14 cellular contexts compared by ENCODE assay signal in the genomic region with DNA sequence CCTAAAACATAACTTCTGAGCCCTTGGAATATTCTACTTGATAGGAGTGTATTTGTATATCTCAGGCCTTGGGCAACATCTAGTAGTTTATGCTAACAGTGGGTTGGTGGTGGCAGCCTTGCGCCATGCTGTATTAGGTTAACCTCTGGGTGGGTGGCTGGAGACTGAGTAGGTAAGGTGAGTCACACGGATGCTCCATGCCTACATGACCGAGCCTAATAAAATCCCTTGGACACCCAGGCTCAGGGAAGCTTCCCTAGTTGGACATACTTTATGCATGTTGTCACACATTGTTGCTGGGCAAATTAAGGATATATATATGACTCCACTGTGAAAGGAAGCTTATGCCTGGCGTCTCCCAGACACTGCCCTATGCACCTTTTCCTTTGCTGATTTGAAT. TPM values are rescaled to one million over a fixed set of nuclear protein-coding genes. Genes with fewer than 3 reads are reported as not detected.
DNase-seq lines count a peak whose midpoint lies in the region; ATAC-seq and TF ChIP-seq lines count a peak whose summit lies in the region.
"Had no signal": no experiment of that assay in that cellular context is flagged by ENCODE, and none has a peak within 500 bp of the region (broad histone marks: within the 10 kb centered on the region; RNA-seq: fewer than 3 reads in every experiment).

No MANE protein-coding gene starts in this region.

- TF ChIP-seq CTCF in neural crest cell (conservative IDR thresholded peaks at IDR 0.05) = no peak

- DNase-seq in EH (ENCODE audit: low read depth) = peak; percentile 96
- peak; percentile 100 for DNase-seq in NCI-H226
- DNase-seq in dedifferentiated amniotic fluid mesenchymal stem cell (ENCODE audit: extremely low spot score) = peak; percentile 77
- DNase-seq in neural crest cell (ENCODE audit: low read depth, low spot score) = no peak
- no peak for DNase-seq in activated naive CD4-positive, alpha-beta T cell treated with anti-CD3 and anti-CD28 coated beads, Interleukin-2, amount 50 U/mL, for 16 hours
- no peak for DNase-seq in NCI-H2081 (lab: John Stamatoyannopoulos, UW)
- DNase-seq in activated T-cell treated with anti-CD3 and anti-CD28 coated beads, Interleukin-2, amount 50 U/mL, for 4 hours = no peak
- DNase-seq: amygdala, Calu3, endodermal cell, naive B cell, NCI-H1930, T-helper 17 cell had no signal

- no peaks in the 10 kb centered on the region for H3K4me1 Mint-ChIP-seq in neural crest cell
- H3K4me1 Mint-ChIP-seq in activated T-cell treated with anti-CD3 and anti-CD28 coated beads, Interleukin-2, amount 50 U/mL, for 4 hours (ENCODE audit: low read depth) = peaks cover 3% of the 10 kb centered on the region
- H3K4me1 Mint-ChIP-seq: endodermal cell, T-helper 17 cell had no signal

- H3K9me3 Mint-ChIP-seq in neural crest cell = no peaks in the 10 kb centered on the region
- no peaks in the 10 kb centered on the region for H3K9me3 Mint-ChIP-seq in activated T-cell treated with anti-CD3 and anti-CD28 coated beads, Interleukin-2, amount 50 U/mL, for 4 hours
- H3K9me3 Mint-ChIP-seq: endodermal cell, naive B cell had no signal

- no peak overlapping the region for H3K27ac Mint-ChIP-seq in neural crest cell (ENCODE audit: unreplicated experiment)
- H3K27ac Mint-ChIP-seq: endodermal cell, T-helper 17 cell had no signal

- H3K4me3 Mint-ChIP-seq in neural crest cell = peak overlapping the region; percentile 69
- H3K4me3 Mint-ChIP-seq in activated T-cell treated with anti-CD3 and anti-CD28 coated beads, Interleukin-2, amount 50 U/mL, for 4 hours = no peak overlapping the region
- H3K4me3 Mint-ChIP-seq: endodermal cell, T-helper 17 cell had no signal

- no peaks in the 10 kb centered on the region for H3K36me3 Mint-ChIP-seq in neural crest cell (ENCODE audit: low read depth)
- H3K36me3 Mint-ChIP-seq in activated T-cell treated with anti-CD3 and anti-CD28 coated beads, Interleukin-2, amount 50 U/mL, for 4 hours (ENCODE audit: insufficient read depth) = no peaks in the 10 kb centered on the region
- H3K36me3 Mint-ChIP-seq: naive B cell had no signal

- no peak for ATAC-seq in GM21423 (IDR thresholded peaks at IDR 0.05; ENCODE audit: unreplicated experiment)
- no peak for ATAC-seq in activated T-cell treated with anti-CD3 and anti-CD28 coated beads, Interleukin-2, amount 50 U/mL, for 4 hours
- ATAC-seq: T-helper 17 cell had no signal

- H3K27me3 Mint-ChIP-seq in neural crest cell (ENCODE audit: low read depth) = no peaks in the 10 kb centered on the region
- no peaks in the 10 kb centered on the region for H3K27me3 Mint-ChIP-seq in activated T-cell treated with anti-CD3 and anti-CD28 coated beads, Interleukin-2, amount 50 U/mL, for 4 hours (ENCODE audit: low read depth)
- H3K27me3 Mint-ChIP-seq: naive B cell, T-helper 17 cell had no signal

RNA-seq across cellular contexts. Expression of gene DAGLB, which starts 6.0 kb away (rescaled TPM):
- 33.0 and 36.0 TPM in 2 replicates for total RNA-seq in neural crest cell
- total RNA-seq in activated T-cell treated with anti-CD3 and anti-CD28 coated beads, Interleukin-2, amount 50 U/mL, for 4 hours = 10 to 100 TPM; 12.0 to 15.0 (median 12.8) TPM

RNA-seq across cellular contexts. Expression of gene KDELR2, which starts 30.2 kb away (rescaled TPM):
- 100 and 108 TPM in 2 replicates for total RNA-seq in neural crest cell
- total RNA-seq in activated T-cell treated with anti-CD3 and anti-CD28 coated beads, Interleukin-2, amount 50 U/mL, for 4 hours = 10 to 100 TPM; 74.7 to 76.8 (median 75.1) TPM

Comparison
In these comparisons a context has a peak if more than half of its experiments do, and no peak if none do; other contexts are left out.
1. DNase-seq: peak in EH (single experiment), NCI-H226 (single experiment) and dedifferentiated amniotic fluid mesenchymal stem cell (single experiment); none in neural crest cell (single experiment), activated naive CD4-positive, alpha-beta T cell treated with anti-CD3 and anti-CD28 coated beads, Interleukin-2, amount 50 U/mL, for 16 hours (single experiment), NCI-H2081 (0 of 2) and activated T-cell treated with anti-CD3 and anti-CD28 coated beads, Interleukin-2, amount 50 U/mL, for 4 hours (single experiment).